Comparison of ENCODE assay signal across 12 cellular contexts in the genomic region with DNA sequence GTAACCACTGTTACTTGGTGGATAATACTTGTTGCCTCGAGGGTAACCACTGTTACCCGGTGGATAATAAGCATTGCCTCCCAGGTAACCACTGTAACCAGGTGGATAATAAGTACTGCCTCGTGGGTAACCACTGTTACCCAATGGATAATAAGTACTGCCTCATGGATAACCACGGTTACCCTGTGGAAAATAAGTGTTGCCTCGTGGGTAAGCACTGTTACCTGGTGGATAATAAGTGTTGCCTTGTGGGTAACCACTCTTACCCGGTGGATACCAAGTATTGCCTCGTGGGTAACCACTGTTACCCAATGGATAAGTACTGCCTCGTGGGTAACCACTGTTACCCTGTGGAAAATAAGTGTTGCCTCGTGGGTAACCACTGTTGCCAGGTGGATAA. TPM values are rescaled to one million over a fixed set of nuclear protein-coding genes. Genes with fewer than 3 reads are reported as not detected.
DNase-seq lines count a peak whose midpoint lies in the region; FAIRE-seq and TF ChIP-seq lines count a peak whose summit lies in the region.
"Not testable (repeated sequence)": the region's sequence is repeated elsewhere in the genome, so short reads cannot be mapped to it uniquely, and the experiment has no call there.
"Had no signal": no experiment of that assay in that cellular context is flagged by ENCODE, and none has a peak within 500 bp of the region (broad histone marks: within the 10 kb centered on the region; RNA-seq: fewer than 3 reads in every experiment).

No MANE protein-coding gene starts in this region.

- FAIRE-seq in GM12891 (lab: Jason Lieb, UNC): not testable (repeated sequence)
- peak; percentile 72 for FAIRE-seq in bronchial epithelial cell (lab: Jason Lieb, UNC)

- intact Hi-C loops in activated CD4-positive, alpha-beta T cell treated with anti-CD3 and anti-CD28 coated beads, Interleukin-2, amount 10 ng/mL, durations not matched to agents 24 days and 14 days (cut with micrococcal nuclease): loop anchor here (10.0 kb wide), 1 partner anchor 264 kb away; no protein-coding TSS in a partner anchor

- H3K36me3 ChIP-seq in bronchial epithelial cell (ENCODE audit: control insufficient read depth, insufficient read depth, low read length): not testable (repeated sequence)

- H3K27me3 ChIP-seq in bronchial epithelial cell (ENCODE audit: control insufficient read depth, insufficient read depth, low read length): not testable (repeated sequence)

- not testable (repeated sequence) for H3K9me3 Mint-ChIP-seq in activated CD4-positive, alpha-beta T cell treated with anti-CD3 and anti-CD28 coated beads, Interleukin-2, amount 10 ng/mL, durations not matched to agents 24 days and 14 days
- H3K9me3 Mint-ChIP-seq in osteocyte (ENCODE audit: unreplicated experiment): peaks cover 17% of the 10 kb centered on the region

- H3K36me3 Mint-ChIP-seq in activated CD4-positive, alpha-beta T cell treated with anti-CD3 and anti-CD28 coated beads, Interleukin-2, amount 10 ng/mL, durations not matched to agents 24 days and 14 days (ENCODE audit: low read depth); osteocyte (ENCODE audit: unreplicated experiment): not testable (repeated sequence)

- not testable (repeated sequence) for TF ChIP-seq CTCF in bronchial epithelial cell (IDR thresholded peaks at IDR 0.05; ENCODE audit: insufficient read depth, low read length, severe bottlenecking); osteocyte (IDR thresholded peaks at IDR 0.05)

- not testable (repeated sequence) for H3K27me3 Mint-ChIP-seq in activated CD4-positive, alpha-beta T cell treated with anti-CD3 and anti-CD28 coated beads, Interleukin-2, amount 10 ng/mL, durations not matched to agents 24 days and 14 days; osteocyte (ENCODE audit: unreplicated experiment)

- not testable (repeated sequence) for H3K27ac Mint-ChIP-seq in activated CD4-positive, alpha-beta T cell treated with anti-CD3 and anti-CD28 coated beads, Interleukin-2, amount 10 ng/mL, durations not matched to agents 24 days and 14 days; osteocyte (ENCODE audit: unreplicated experiment)

- not testable (repeated sequence) for H3K4me3 ChIP-seq in bronchial epithelial cell (ENCODE audit: low read depth, low read length)

- TF ChIP-seq POLR2A in GM12891 (IDR thresholded peaks at IDR 0.05; ENCODE audit: low read depth, low read length): not testable (repeated sequence)

- DNase-seq in GM12891 (ENCODE audit: insufficient read length, low spot score); bronchial epithelial cell (ENCODE audit: low read depth): not testable (repeated sequence)
- DNase-seq in activated CD4-positive, alpha-beta T cell treated with anti-CD3 and anti-CD28 coated beads, Interleukin-2, amount 10 ng/mL, durations not matched to agents 24 days and 14 days: peak; percentile 55
- DNase-seq in osteocyte (ENCODE audit: extremely low spot score, unreplicated experiment): peak; percentile 42

- H3K4me1 Mint-ChIP-seq in activated CD4-positive, alpha-beta T cell treated with anti-CD3 and anti-CD28 coated beads, Interleukin-2, amount 10 ng/mL, durations not matched to agents 24 days and 14 days; osteocyte (ENCODE audit: unreplicated experiment): not testable (repeated sequence)

- H3K4me3 Mint-ChIP-seq in activated CD4-positive, alpha-beta T cell treated with anti-CD3 and anti-CD28 coated beads, Interleukin-2, amount 10 ng/mL, durations not matched to agents 24 days and 14 days; osteocyte (ENCODE audit: unreplicated experiment): not testable (repeated sequence)

TF ChIP-seq in GM12891, 5 proteins besides CTCF, POLR2A, EP300 and RAD21:
- TF ChIP-seq POU2F2 (IDR thresholded peaks at IDR 0.05; ENCODE audit: low read depth, low read length): peak; percentile 71

RNA-seq across cellular contexts. Expression of a gene that starts 13.0 kb away (rescaled TPM):
- polyA plus RNA-seq in GM12891 (2012; ENCODE audit: low read depth, missing spikeins): not detected
- total RNA-seq in activated CD4-positive, alpha-beta T cell treated with anti-CD3 and anti-CD28 coated beads, Interleukin-2, amount 10 ng/mL, durations not matched to agents 24 days and 14 days: not detected in 2 replicates
- total RNA-seq in bronchial epithelial cell (not detected in 2 replicates), osteocyte (not detected in 2 replicates)
- total RNA-seq: A673; CD4-positive, alpha-beta memory T cell; CD4-positive, CD25-positive, alpha-beta regulatory T cell; CD8-positive, alpha-beta memory T cell; Daoy; G401 had no signal
- polyA plus RNA-seq: AG04450; CD14-positive monocyte; CD4-positive, alpha-beta memory T cell; CD4-positive, CD25-positive, alpha-beta regulatory T cell; CD8-positive, alpha-beta memory T cell had no signal

RNA-seq across cellular contexts. Expression of a gene that starts 48.9 kb away (rescaled TPM):
- not detected for polyA plus RNA-seq in GM12891 (2012; ENCODE audit: low read depth, missing spikeins)
- total RNA-seq in activated CD4-positive, alpha-beta T cell treated with anti-CD3 and anti-CD28 coated beads, Interleukin-2, amount 10 ng/mL, durations not matched to agents 24 days and 14 days: not detected in 2 replicates
- total RNA-seq in bronchial epithelial cell: not detected in 2 replicates
- not detected in 2 replicates for total RNA-seq in osteocyte
- total RNA-seq: A673; CD4-positive, alpha-beta memory T cell; CD4-positive, CD25-positive, alpha-beta regulatory T cell; CD8-positive, alpha-beta memory T cell; Daoy; G401 had no signal
- polyA plus RNA-seq: AG04450; CD14-positive monocyte; CD4-positive, alpha-beta memory T cell; CD4-positive, CD25-positive, alpha-beta regulatory T cell; CD8-positive, alpha-beta memory T cell had no signal
